Comparison of ENCODE assay signal across 1 cellular context in the genomic region with DNA sequence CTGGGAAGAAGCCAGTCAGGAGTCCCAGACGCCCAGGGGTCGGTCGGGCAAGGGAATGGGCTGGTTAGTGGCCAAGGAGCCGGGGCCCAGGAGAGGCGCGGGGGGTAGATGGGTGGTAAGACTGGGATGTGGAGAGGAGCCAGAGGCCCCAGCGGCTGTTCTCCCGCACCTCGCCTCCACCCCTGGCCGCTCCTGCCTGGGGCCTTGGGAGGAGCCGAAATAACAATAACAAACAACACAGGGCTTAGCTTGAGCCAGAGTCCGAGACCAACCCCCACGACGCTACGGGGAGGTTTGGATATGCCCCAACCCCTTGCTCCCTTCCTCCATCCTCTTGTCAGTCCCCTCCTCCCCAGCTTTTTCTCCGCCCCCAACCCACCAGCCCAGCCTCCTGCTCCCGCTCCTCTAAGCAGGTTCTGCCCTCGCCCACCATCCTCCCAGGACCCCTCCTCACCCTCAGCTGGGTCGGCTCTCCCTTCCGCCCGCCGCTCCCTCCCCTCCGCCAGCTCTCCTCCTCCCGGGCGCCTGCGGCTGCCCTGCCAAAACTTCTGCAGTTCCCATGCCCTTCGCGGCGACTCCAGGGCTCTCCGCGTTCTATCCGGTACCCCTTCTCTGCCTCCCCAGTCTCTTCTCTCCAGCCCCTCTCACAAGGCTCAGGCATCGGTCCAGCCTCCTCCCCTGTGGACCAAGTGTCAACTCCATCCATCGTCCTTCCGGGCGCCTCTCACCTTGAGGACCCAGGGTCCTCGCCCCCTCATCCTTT.
TF ChIP-seq lines count a peak whose summit lies in the region.

No MANE protein-coding gene starts in this region.

TF ChIP-seq in HepG2, 621 proteins besides CTCF, POLR2A, EP300 and RAD21:
- TF ChIP-seq, protein P1, sequence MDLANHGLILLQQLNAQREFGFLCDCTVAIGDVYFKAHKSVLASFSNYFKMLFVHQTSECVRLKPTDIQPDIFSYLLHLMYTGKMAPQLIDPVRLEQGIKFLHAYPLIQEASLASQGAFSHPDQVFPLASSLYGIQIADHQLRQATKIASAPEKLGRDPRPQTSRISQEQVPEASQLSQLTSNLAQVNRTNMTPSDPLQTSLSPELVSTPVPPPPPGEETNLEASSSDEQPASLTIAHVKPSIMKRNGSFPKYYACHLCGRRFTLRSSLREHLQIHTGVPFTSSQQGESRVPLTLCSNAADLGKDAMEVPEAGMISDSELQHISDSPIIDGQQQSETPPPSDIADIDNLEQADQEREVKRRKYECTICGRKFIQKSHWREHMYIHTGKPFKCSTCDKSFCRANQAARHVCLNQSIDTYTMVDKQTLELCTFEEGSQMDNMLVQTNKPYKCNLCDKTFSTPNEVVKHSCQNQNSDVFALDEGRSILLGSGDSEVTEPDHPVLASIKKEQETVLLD (CRISPR knock-in tag; IDR thresholded peaks at IDR 0.05; ENCODE audit: low read depth): no peak
- no peak for TF ChIP-seq ZFP36L2 (CRISPR knock-in tag; IDR thresholded peaks at IDR 0.05)
- TF ChIP-seq ZSCAN25 (CRISPR knock-in tag; IDR thresholded peaks at IDR 0.05): 0 out of 2 replicates have a peak, but pooled peaks have one; percentile 14
- TF ChIP-seq, protein P2, sequence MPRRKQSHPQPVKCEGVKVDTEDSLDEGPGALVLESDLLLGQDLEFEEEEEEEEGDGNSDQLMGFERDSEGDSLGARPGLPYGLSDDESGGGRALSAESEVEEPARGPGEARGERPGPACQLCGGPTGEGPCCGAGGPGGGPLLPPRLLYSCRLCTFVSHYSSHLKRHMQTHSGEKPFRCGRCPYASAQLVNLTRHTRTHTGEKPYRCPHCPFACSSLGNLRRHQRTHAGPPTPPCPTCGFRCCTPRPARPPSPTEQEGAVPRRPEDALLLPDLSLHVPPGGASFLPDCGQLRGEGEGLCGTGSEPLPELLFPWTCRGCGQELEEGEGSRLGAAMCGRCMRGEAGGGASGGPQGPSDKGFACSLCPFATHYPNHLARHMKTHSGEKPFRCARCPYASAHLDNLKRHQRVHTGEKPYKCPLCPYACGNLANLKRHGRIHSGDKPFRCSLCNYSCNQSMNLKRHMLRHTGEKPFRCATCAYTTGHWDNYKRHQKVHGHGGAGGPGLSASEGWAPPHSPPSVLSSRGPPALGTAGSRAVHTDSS (CRISPR knock-in tag; conservative IDR thresholded peaks at IDR 0.05): no peak
- 0 out of 2 replicates have a peak, but pooled peaks have one; percentile 13 for TF ChIP-seq ARID2 (CRISPR knock-in tag; IDR thresholded peaks at IDR 0.05; ENCODE audit: borderline replicate concordance)
- TF ChIP-seq U2AF1 (optimal IDR thresholded peaks at IDR 0.05; ENCODE audit: low read depth, low read length): no peak
- no peak for TF ChIP-seq HNRNPL (IDR thresholded peaks at IDR 0.05; ENCODE audit: low read depth, low read length)
- TF ChIP-seq, protein P3, sequence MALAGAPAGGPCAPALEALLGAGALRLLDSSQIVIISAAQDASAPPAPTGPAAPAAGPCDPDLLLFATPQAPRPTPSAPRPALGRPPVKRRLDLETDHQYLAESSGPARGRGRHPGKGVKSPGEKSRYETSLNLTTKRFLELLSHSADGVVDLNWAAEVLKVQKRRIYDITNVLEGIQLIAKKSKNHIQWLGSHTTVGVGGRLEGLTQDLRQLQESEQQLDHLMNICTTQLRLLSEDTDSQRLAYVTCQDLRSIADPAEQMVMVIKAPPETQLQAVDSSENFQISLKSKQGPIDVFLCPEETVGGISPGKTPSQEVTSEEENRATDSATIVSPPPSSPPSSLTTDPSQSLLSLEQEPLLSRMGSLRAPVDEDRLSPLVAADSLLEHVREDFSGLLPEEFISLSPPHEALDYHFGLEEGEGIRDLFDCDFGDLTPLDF (CRISPR knock-in tag; IDR thresholded peaks at IDR 0.05): no peak
- no peak for TF ChIP-seq ZNF160 (CRISPR knock-in tag; IDR thresholded peaks at IDR 0.05)
- TF ChIP-seq GABPB1 (CRISPR knock-in tag; IDR thresholded peaks at IDR 0.05): no peak
- TF ChIP-seq HNRNPK (IDR thresholded peaks at IDR 0.05; ENCODE audit: low read depth, low read length, poor library complexity, severe bottlenecking): peak; percentile 8
- 0 out of 2 replicates have a peak, but pooled peaks have one; percentile 20 for TF ChIP-seq ATF7-NPFF (CRISPR knock-in tag; IDR thresholded peaks at IDR 0.05; ENCODE audit: low read depth)
- TF ChIP-seq, protein P4, sequence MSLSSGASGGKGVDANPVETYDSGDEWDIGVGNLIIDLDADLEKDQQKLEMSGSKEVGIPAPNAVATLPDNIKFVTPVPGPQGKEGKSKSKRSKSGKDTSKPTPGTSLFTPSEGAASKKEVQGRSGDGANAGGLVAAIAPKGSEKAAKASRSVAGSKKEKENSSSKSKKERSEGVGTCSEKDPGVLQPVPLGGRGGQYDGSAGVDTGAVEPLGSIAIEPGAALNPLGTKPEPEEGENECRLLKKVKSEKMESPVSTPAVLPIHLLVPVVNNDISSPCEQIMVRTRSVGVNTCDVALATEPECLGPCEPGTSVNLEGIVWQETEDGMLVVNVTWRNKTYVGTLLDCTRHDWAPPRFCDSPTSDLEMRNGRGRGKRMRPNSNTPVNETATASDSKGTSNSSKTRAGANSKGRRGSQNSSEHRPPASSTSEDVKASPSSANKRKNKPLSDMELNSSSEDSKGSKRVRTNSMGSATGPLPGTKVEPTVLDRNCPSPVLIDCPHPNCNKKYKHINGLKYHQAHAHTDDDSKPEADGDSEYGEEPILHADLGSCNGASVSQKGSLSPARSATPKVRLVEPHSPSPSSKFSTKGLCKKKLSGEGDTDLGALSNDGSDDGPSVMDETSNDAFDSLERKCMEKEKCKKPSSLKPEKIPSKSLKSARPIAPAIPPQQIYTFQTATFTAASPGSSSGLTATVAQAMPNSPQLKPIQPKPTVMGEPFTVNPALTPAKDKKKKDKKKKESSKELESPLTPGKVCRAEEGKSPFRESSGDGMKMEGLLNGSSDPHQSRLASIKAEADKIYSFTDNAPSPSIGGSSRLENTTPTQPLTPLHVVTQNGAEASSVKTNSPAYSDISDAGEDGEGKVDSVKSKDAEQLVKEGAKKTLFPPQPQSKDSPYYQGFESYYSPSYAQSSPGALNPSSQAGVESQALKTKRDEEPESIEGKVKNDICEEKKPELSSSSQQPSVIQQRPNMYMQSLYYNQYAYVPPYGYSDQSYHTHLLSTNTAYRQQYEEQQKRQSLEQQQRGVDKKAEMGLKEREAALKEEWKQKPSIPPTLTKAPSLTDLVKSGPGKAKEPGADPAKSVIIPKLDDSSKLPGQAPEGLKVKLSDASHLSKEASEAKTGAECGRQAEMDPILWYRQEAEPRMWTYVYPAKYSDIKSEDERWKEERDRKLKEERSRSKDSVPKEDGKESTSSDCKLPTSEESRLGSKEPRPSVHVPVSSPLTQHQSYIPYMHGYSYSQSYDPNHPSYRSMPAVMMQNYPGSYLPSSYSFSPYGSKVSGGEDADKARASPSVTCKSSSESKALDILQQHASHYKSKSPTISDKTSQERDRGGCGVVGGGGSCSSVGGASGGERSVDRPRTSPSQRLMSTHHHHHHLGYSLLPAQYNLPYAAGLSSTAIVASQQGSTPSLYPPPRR (CRISPR knock-in tag; IDR thresholded peaks at IDR 0.05; ENCODE audit: borderline replicate concordance): no peak
- TF ChIP-seq, protein P5, sequence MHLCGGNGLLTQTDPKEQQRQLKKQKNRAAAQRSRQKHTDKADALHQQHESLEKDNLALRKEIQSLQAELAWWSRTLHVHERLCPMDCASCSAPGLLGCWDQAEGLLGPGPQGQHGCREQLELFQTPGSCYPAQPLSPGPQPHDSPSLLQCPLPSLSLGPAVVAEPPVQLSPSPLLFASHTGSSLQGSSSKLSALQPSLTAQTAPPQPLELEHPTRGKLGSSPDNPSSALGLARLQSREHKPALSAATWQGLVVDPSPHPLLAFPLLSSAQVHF (CRISPR knock-in tag; IDR thresholded peaks at IDR 0.05): 0 out of 2 replicates have a peak, but pooled peaks have one; percentile 61
- TF ChIP-seq AGO2 (optimal IDR thresholded peaks at IDR 0.05; ENCODE audit: low read depth, low read length): peak; percentile 12
- TF ChIP-seq SIX4 (CRISPR knock-in tag; IDR thresholded peaks at IDR 0.05): no peak
- TF ChIP-seq ZNF121 (CRISPR knock-in tag; IDR thresholded peaks at IDR 0.05): no peak
- no peak for TF ChIP-seq PCBP2 (optimal IDR thresholded peaks at IDR 0.05; ENCODE audit: low read depth, low read length, poor library complexity, severe bottlenecking)
- no peak for TF ChIP-seq ARNT2 (CRISPR knock-in tag; IDR thresholded peaks at IDR 0.05; ENCODE audit: low read depth)
- TF ChIP-seq, protein P6, sequence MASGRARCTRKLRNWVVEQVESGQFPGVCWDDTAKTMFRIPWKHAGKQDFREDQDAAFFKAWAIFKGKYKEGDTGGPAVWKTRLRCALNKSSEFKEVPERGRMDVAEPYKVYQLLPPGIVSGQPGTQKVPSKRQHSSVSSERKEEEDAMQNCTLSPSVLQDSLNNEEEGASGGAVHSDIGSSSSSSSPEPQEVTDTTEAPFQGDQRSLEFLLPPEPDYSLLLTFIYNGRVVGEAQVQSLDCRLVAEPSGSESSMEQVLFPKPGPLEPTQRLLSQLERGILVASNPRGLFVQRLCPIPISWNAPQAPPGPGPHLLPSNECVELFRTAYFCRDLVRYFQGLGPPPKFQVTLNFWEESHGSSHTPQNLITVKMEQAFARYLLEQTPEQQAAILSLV (CRISPR knock-in tag; IDR thresholded peaks at IDR 0.05; ENCODE audit: borderline replicate concordance): 0 out of 2 replicates have a peak, but pooled peaks have one; percentile 30
- TF ChIP-seq, protein P7, sequence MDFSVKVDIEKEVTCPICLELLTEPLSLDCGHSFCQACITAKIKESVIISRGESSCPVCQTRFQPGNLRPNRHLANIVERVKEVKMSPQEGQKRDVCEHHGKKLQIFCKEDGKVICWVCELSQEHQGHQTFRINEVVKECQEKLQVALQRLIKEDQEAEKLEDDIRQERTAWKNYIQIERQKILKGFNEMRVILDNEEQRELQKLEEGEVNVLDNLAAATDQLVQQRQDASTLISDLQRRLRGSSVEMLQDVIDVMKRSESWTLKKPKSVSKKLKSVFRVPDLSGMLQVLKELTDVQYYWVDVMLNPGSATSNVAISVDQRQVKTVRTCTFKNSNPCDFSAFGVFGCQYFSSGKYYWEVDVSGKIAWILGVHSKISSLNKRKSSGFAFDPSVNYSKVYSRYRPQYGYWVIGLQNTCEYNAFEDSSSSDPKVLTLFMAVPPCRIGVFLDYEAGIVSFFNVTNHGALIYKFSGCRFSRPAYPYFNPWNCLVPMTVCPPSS (IDR thresholded peaks at IDR 0.05): no peak
- no peak for TF ChIP-seq ZSCAN21 (CRISPR knock-in tag; IDR thresholded peaks at IDR 0.05; ENCODE audit: borderline replicate concordance)
